ENCODE assay signal across 19 cellular contexts in genomic region chr7:54545241-54545563, GRCh38. TPM values are rescaled to one million over a fixed set of nuclear protein-coding genes. Genes with fewer than 3 reads are reported as not detected.
DNase-seq lines count a peak whose midpoint lies in the region; TF ChIP-seq lines count a peak whose summit lies in the region.
"Had no signal": no experiment of that assay in that cellular context is flagged by ENCODE, and none has a peak within 500 bp of the region (broad histone marks: within the 10 kb centered on the region; RNA-seq: fewer than 3 reads in every experiment).

No MANE protein-coding gene starts in this region.

- H3K27ac ChIP-seq in HUES64 (ENCODE audit: low read depth, low read length), result no peak overlapping the region
- no peak overlapping the region for H3K27ac ChIP-seq in endodermal cell (ENCODE audit: low read depth, low read length)
- H3K27ac ChIP-seq in mesendoderm (ENCODE audit: low read depth, low read length), result no peak overlapping the region
- H3K27ac ChIP-seq: BLaER1 had no signal

- no peaks in the 10 kb centered on the region for H3K79me2 ChIP-seq in mesendoderm (ENCODE audit: control insufficient read depth, insufficient read depth, low read length)

- peak overlapping the region; percentile 63 for H3K4me3 ChIP-seq in HUES64 (ENCODE audit: low read length)
- H3K4me3 ChIP-seq in endodermal cell (ENCODE audit: low read length), result peak overlapping the region; percentile 75
- H3K4me3 ChIP-seq in mesendoderm (ENCODE audit: low read length), result peak overlapping the region; percentile 44
- H3K4me3 ChIP-seq: BLaER1, HAP-1, K562 had no signal

- H3K27me3 Mint-ChIP-seq in Calu3 (ENCODE audit: unreplicated experiment) (peaks cover 75% of the 10 kb centered on the region), endodermal cell (ENCODE audit: insufficient read depth) (peaks cover 74% of the 10 kb centered on the region), immature natural killer cell (ENCODE audit: low read depth in 3 of 3) (peaks cover 2 to 20% (median 15%) of the 10 kb centered on the region in 3 donors)

- CTCF ChIA-PET in Calu3 (lab: Charles Lee), result interaction anchor here (0.6 to 0.8 kb wide), 2 partner anchors 11 to 115 kb away, joined by 3 to 6 read pairs; no protein-coding TSS in a partner anchor

- no peak overlapping the region for H4K8ac ChIP-seq in mesendoderm (ENCODE audit: low read depth, low read length)

- no peak overlapping the region for H4K5ac ChIP-seq in mesendoderm (ENCODE audit: low read length)

- intact Hi-C loops in Calu3 (cut with micrococcal nuclease; ENCODE audit: unreplicated experiment), result no loop called here

- no peak overlapping the region for H3K4ac ChIP-seq in mesendoderm (ENCODE audit: low read depth, low read length)

- peaks cover 80% of the 10 kb centered on the region for H3K27me3 ChIP-seq in HUES64 (ENCODE audit: insufficient read depth, low read length)
- H3K27me3 ChIP-seq in endodermal cell (ENCODE audit: control insufficient read depth, insufficient read depth, low read length, poor library complexity, severe bottlenecking), result peaks cover 83% of the 10 kb centered on the region
- peaks cover 8% of the 10 kb centered on the region for H3K27me3 ChIP-seq in mesendoderm (ENCODE audit: insufficient read depth, low read length, poor library complexity)
- H3K27me3 ChIP-seq: BLaER1 had no signal

- BruUV-seq in Calu3 (replicated peaks; lab: Mats Ljungman, UMichigan), result no TSS peak

- no peaks in the 10 kb centered on the region for H3K36me3 ChIP-seq in HUES64 (ENCODE audit: insufficient read depth, low read length)
- H3K36me3 ChIP-seq in endodermal cell (ENCODE audit: control insufficient read depth, insufficient read depth, low read length), result no peaks in the 10 kb centered on the region
- H3K36me3 ChIP-seq in mesendoderm (ENCODE audit: control insufficient read depth, insufficient read depth, low read length), result no peaks in the 10 kb centered on the region
- H3K36me3 ChIP-seq: BLaER1, HAP-1 had no signal

- H3K4me1 ChIP-seq in HUES64 (ENCODE audit: insufficient read depth, low read length) (peaks cover 20% of the 10 kb centered on the region), endodermal cell (ENCODE audit: control insufficient read depth, insufficient read depth, low read length) (peaks cover 8% of the 10 kb centered on the region), mesendoderm (ENCODE audit: control insufficient read depth, low read depth, low read length) (peaks cover 2% of the 10 kb centered on the region)
- H3K4me1 ChIP-seq: BLaER1, HAP-1 had no signal

- H3K36me3 Mint-ChIP-seq in Calu3 (ENCODE audit: insufficient read depth, unreplicated experiment) (no peaks in the 10 kb centered on the region), endodermal cell (ENCODE audit: low read depth) (no peaks in the 10 kb centered on the region), immature natural killer cell (peaks cover 0 to 19% (median 5%) of the 10 kb centered on the region in 3 donors)

- no peak overlapping the region for H2BK120ac ChIP-seq in mesendoderm (ENCODE audit: low read depth, low read length)

- H3K23ac ChIP-seq in mesendoderm (ENCODE audit: low read length), result no peak overlapping the region

- no peak overlapping the region for H2BK15ac ChIP-seq in mesendoderm (replicated peaks; ENCODE audit: low read depth)

- DNase-seq in Calu3 (no peak), endodermal cell (no peak), mesendoderm (no peak), COR-L47 (lab: John Stamatoyannopoulos, UW) (no peak), kidney tubule cell (ENCODE audit: low spot score) (no peak), immature natural killer cell (no peak)
- no peak for DNase-seq in activated naive CD4-positive, alpha-beta T cell treated with Interleukin-2 at 50 U/mL for 16 hours
- DNase-seq: CD8-positive, alpha-beta memory T cell; DMS 273 treated with DMSO at 0.1 percent for 48 hours; GF-D8; NCI-H187 treated with DMSO at 0.1 percent for 48 hours; NCI-H446 treated with DMSO at 0.1 percent for 48 hours had no signal

- peak overlapping the region; percentile 74 for H3K56ac ChIP-seq in mesendoderm (ENCODE audit: low read length)

- H3K9me3 Mint-ChIP-seq in Calu3 (ENCODE audit: low read depth, unreplicated experiment), result no peaks in the 10 kb centered on the region
- H3K9me3 Mint-ChIP-seq in endodermal cell, result no peaks in the 10 kb centered on the region
- H3K9me3 Mint-ChIP-seq in immature natural killer cell, result peaks cover 16 to 33% (median 25%) of the 10 kb centered on the region in 6 donors

- WGBS in HUES64, result 0% methylated on average over 4 of the region's 5 CpGs
- 0 to 2% methylated on average over 3 to 4 of the region's 5 CpGs for WGBS in endodermal cell (ENCODE audit: insufficient coverage in 1 of 2, insufficient read length in 1 of 2), 2 experiments
- WGBS in mesendoderm (ENCODE audit: extremely low coverage, insufficient coverage, low lambda C conversion rate), result no CpG with 5 or more reads among the region's 5 CpGs

- TF ChIP-seq CTCF in Calu3 (IDR thresholded peaks at IDR 0.05; ENCODE audit: unreplicated experiment), result no peak
- TF ChIP-seq CTCF in endodermal cell (conservative IDR thresholded peaks at IDR 0.05), result no peak

- H3K9ac ChIP-seq in HUES64 (ENCODE audit: low read depth, low read length) (no peak overlapping the region), endodermal cell (ENCODE audit: extremely low read depth, low read length, poor library complexity, severe bottlenecking) (no peak overlapping the region), mesendoderm (ENCODE audit: low read length) (peak overlapping the region; percentile 50)
- H3K9ac ChIP-seq: BLaER1 had no signal

- no peaks in the 10 kb centered on the region for H3K79me1 ChIP-seq in mesendoderm (ENCODE audit: low read length)

- peak overlapping the region; percentile 78 for H3K4me2 ChIP-seq in mesendoderm (ENCODE audit: low read length)
- H3K4me2 ChIP-seq: BLaER1 had no signal

- H3K4me3 Mint-ChIP-seq in Calu3 (ENCODE audit: low read depth, unreplicated experiment) (peak overlapping the region; percentile 71), endodermal cell (peak overlapping the region; percentile 56), immature natural killer cell (no peak overlapping the region)
- H3K4me3 Mint-ChIP-seq: CD8-positive, alpha-beta memory T cell had no signal

- no peaks in the 10 kb centered on the region for H3K9me3 ChIP-seq in HUES64 (ENCODE audit: insufficient read depth, low read depth, low read length)
- H3K9me3 ChIP-seq in endodermal cell (ENCODE audit: control insufficient read depth, low read length), result no peaks in the 10 kb centered on the region
- H3K9me3 ChIP-seq: HAP-1 had no signal

- no peak overlapping the region for H3K18ac ChIP-seq in mesendoderm (ENCODE audit: low read length)

- no peak overlapping the region for H2BK5ac ChIP-seq in mesendoderm (ENCODE audit: low read length)

- no peaks in the 10 kb centered on the region for H3K4me1 Mint-ChIP-seq in Calu3 (ENCODE audit: low read depth, unreplicated experiment)
- peaks cover 12% of the 10 kb centered on the region for H3K4me1 Mint-ChIP-seq in endodermal cell
- H3K4me1 Mint-ChIP-seq in immature natural killer cell, result no peaks in the 10 kb centered on the region
- H3K4me1 Mint-ChIP-seq: CD8-positive, alpha-beta memory T cell had no signal

- no peak overlapping the region for H3K27ac Mint-ChIP-seq in Calu3 (ENCODE audit: unreplicated experiment)
- H3K27ac Mint-ChIP-seq in endodermal cell, result no peak overlapping the region
- H3K27ac Mint-ChIP-seq in immature natural killer cell, result no peak overlapping the region
- H3K27ac Mint-ChIP-seq: CD8-positive, alpha-beta memory T cell had no signal

- H2AK5ac ChIP-seq in mesendoderm (ENCODE audit: low read length), result no peak overlapping the region

RNA-seq across cellular contexts. Expression of gene VSTM2A, which starts 3.0 kb away (rescaled TPM):
- not detected in 2 replicates for total RNA-seq in Calu3 (2022)
- polyA plus RNA-seq in HUES64 (2013, experiment 1 of 2), result 0.35 TPM
- polyA plus RNA-seq in HUES64 (2013, experiment 2 of 2), result 0.63 TPM
- total RNA-seq in endodermal cell, result under 1 TPM in 1 of 2 donors, not detected in 1; 0.24 TPM
- polyA plus RNA-seq in endodermal cell (2013, experiment 1 of 2), result 0.18 TPM
- 0.33 TPM for polyA plus RNA-seq in endodermal cell (2013, experiment 2 of 2)
- polyA plus RNA-seq in mesendoderm (2013, experiment 1 of 2), result 0.29 TPM
- 0.18 TPM for polyA plus RNA-seq in mesendoderm (2013, experiment 2 of 2)
- not detected for polyA plus RNA-seq in immature natural killer cell
- total RNA-seq: A172; CD8-positive, alpha-beta memory T cell; HT1080; K562; Right ventricle myocardium inferior had no signal
- polyA plus RNA-seq: CD8-positive, alpha-beta memory T cell; K562 had no signal

Comparison
In these comparisons a context has a peak if more than half of its experiments do, and no peak if none do; other contexts are left out.
1. H3K4me3 Mint-ChIP-seq: peak in Calu3 (single experiment) and endodermal cell (single experiment); none in immature natural killer cell (0 of 5).
2. Peak in every context shown above with its lines, with median percentiles within 50 percentile points of each other: H3K4me3 ChIP-seq.